8 cellular contexts compared by ENCODE assay signal in genomic region chr2:207746131-207746530, GRCh38. TPM values are rescaled to one million over a fixed set of nuclear protein-coding genes. Genes with fewer than 3 reads are reported as not detected.
DNase-seq lines count a peak whose midpoint lies in the region; ATAC-seq, FAIRE-seq and TF ChIP-seq lines count a peak whose summit lies in the region.

No MANE protein-coding gene starts in this region.

- no peak overlapping the region for H2BK5ac ChIP-seq in H9 (ENCODE audit: insufficient read length, low read length)

- peak; percentile 98 to 99 for TF ChIP-seq RAD21 in A549 (conservative IDR thresholded peaks at IDR 0.05 in 1 of 2, IDR thresholded peaks at IDR 0.05 in 1 of 2)

- H3K4me1 ChIP-seq in A549 (peaks cover 52% of the 10 kb centered on the region), H9 (ENCODE audit: insufficient read depth, low read length) (no peaks in the 10 kb centered on the region), Loucy (ENCODE audit: insufficient read depth, low read length, poor library complexity, severe bottlenecking) (peaks cover 4% of the 10 kb centered on the region), RWPE2 (ENCODE audit: insufficient read depth, poor library complexity, severe bottlenecking) (no peaks in the 10 kb centered on the region), mammary epithelial cell (ENCODE audit: insufficient read depth, low read length) (no peaks in the 10 kb centered on the region)

- H3K4me3 Mint-ChIP-seq in H9, result no peak overlapping the region

- no peak for TF ChIP-seq POLR2A in A549 (IDR thresholded peaks at IDR 0.05; ENCODE audit: low read length)

- no peak overlapping the region for H3K9ac ChIP-seq in H9 (ENCODE audit: extremely low read depth, insufficient read length, low read length)
- H3K9ac ChIP-seq in Loucy (ENCODE audit: low read depth, low read length, poor library complexity, severe bottlenecking), result no peak overlapping the region
- H3K9ac ChIP-seq in mammary epithelial cell (ENCODE audit: insufficient read depth, low read length), result no peak overlapping the region

- ATAC-seq in A549, result peak; percentile 81 to 82
- peak; percentile 84 for ATAC-seq in RWPE2 (ENCODE audit: low read depth)

- H2AK5ac ChIP-seq in H9 (ENCODE audit: insufficient read length, low read length), result no peak overlapping the region

- in situ Hi-C loops in mammary epithelial cell (cut with MboI; ENCODE audit: low sequenced_read_pairs in 2 of 2), result loop anchor here (10.0 kb wide), 3 partner anchors 229 to 319 kb away; no protein-coding TSS in a partner anchor

- H3K4me2 ChIP-seq in A549 (no peak overlapping the region), H9 (ENCODE audit: insufficient read depth, insufficient read length, low read length) (no peak overlapping the region), Loucy (ENCODE audit: low read depth, low read length, poor library complexity, severe bottlenecking) (no peak overlapping the region), mammary epithelial cell (ENCODE audit: insufficient read depth, low read depth, low read length) (no peak overlapping the region)

- H3K79me2 ChIP-seq in H9 (ENCODE audit: insufficient read depth, low read length), result no peaks in the 10 kb centered on the region
- no peaks in the 10 kb centered on the region for H3K79me2 ChIP-seq in Loucy (ENCODE audit: insufficient read depth, low read length)
- no peaks in the 10 kb centered on the region for H3K79me2 ChIP-seq in mammary epithelial cell (ENCODE audit: insufficient read depth, low read length)

- H3K4me3 ChIP-seq in A549 (no peak overlapping the region), Loucy (ENCODE audit: low read length, poor library complexity, severe bottlenecking) (no peak overlapping the region), RWPE2 (ENCODE audit: severe bottlenecking) (no peak overlapping the region), mammary epithelial cell (replicated peaks in 1 of 3; ENCODE audit: insufficient read depth in 1 of 3, low read depth in 2 of 3, low read length in 3 of 3) (no peak overlapping the region), kidney epithelial cell (ENCODE audit: low read depth, low read length) (no peak overlapping the region)

- no peak overlapping the region for H3K18ac ChIP-seq in H9 (ENCODE audit: insufficient read length, low read depth, low read length)

- H2BK12ac ChIP-seq in H9 (ENCODE audit: insufficient read length, low read depth, low read length), result no peak overlapping the region

- H3K27me3 ChIP-seq in H9 (ENCODE audit: insufficient read depth, low read length), result no peaks in the 10 kb centered on the region
- no peaks in the 10 kb centered on the region for H3K27me3 ChIP-seq in Loucy (ENCODE audit: insufficient read depth, low read length, poor library complexity, severe bottlenecking)
- H3K27me3 ChIP-seq in RWPE2 (ENCODE audit: insufficient read depth, poor library complexity, severe bottlenecking), result no peaks in the 10 kb centered on the region
- no peaks in the 10 kb centered on the region for H3K27me3 ChIP-seq in mammary epithelial cell (ENCODE audit: insufficient read depth, low read length)
- H3K27me3 ChIP-seq in kidney epithelial cell (ENCODE audit: control insufficient read depth, insufficient read depth, low read length), result no peaks in the 10 kb centered on the region

- no peak overlapping the region for H3K4ac ChIP-seq in H9 (ENCODE audit: low read depth, low read length)

- H2AFZ ChIP-seq in H9 (ENCODE audit: low read length) (no peak overlapping the region), Loucy (ENCODE audit: low read length) (no peak overlapping the region), mammary epithelial cell (ENCODE audit: low read depth, low read length) (no peak overlapping the region)

- no peak overlapping the region for H2BK20ac ChIP-seq in H9 (ENCODE audit: low read depth, low read length, poor library complexity, severe bottlenecking)

- no peak for TF ChIP-seq EP300 in A549 (IDR thresholded peaks at IDR 0.05)

- H3K14ac ChIP-seq in H9 (ENCODE audit: insufficient read depth, low read length), result no peak overlapping the region

- FAIRE-seq in A549 (lab: Jason Lieb, UNC), result no peak

- no peaks in the 10 kb centered on the region for H3K23me2 ChIP-seq in H9 (ENCODE audit: insufficient read length, low read depth, low read length, poor library complexity, severe bottlenecking)

- H3K4me1 Mint-ChIP-seq in H9, result peaks cover 10 to 16% of the 10 kb centered on the region in 2 experiments

- H3K27ac Mint-ChIP-seq in H9, result no peak overlapping the region

- no peak overlapping the region for H2BK120ac ChIP-seq in H9 (ENCODE audit: low read depth, low read length, poor library complexity, severe bottlenecking)

- no peak overlapping the region for H3K23ac ChIP-seq in H9 (ENCODE audit: insufficient read length, low read depth, low read length)

- peak; percentile 98 for TF ChIP-seq CTCF in A549 (IDR thresholded peaks at IDR 0.05)
- TF ChIP-seq CTCF in GM10248 (IDR thresholded peaks at IDR 0.05; ENCODE audit: control extremely low read depth, extremely low read depth, low read depth, missing control alignments), result peak; percentile 92
- TF ChIP-seq CTCF in H9 (conservative IDR thresholded peaks at IDR 0.05), result peak; percentile 96
- TF ChIP-seq CTCF in Loucy (conservative IDR thresholded peaks at IDR 0.05; ENCODE audit: low read length), result peak; percentile 100
- peak; percentile 90 for TF ChIP-seq CTCF in RWPE2 (IDR thresholded peaks at IDR 0.05; ENCODE audit: poor library complexity, severe bottlenecking)
- peak; percentile 86 to 93 for TF ChIP-seq CTCF in mammary epithelial cell (conservative IDR thresholded peaks at IDR 0.05 in 1 of 2, IDR thresholded peaks at IDR 0.05 in 1 of 2; ENCODE audit: extremely low read depth in 1 of 2, insufficient read depth in 1 of 2, low read depth in 1 of 2, low read length in 2 of 2)
- TF ChIP-seq CTCF in kidney epithelial cell (IDR thresholded peaks at IDR 0.05; ENCODE audit: insufficient read depth, low read length, poor library complexity, severe bottlenecking), result peak; percentile 86

- dilution Hi-C loops in mammary epithelial cell (cut with HindIII; ENCODE audit: low sequenced_read_pairs), result no loop called here

- intact Hi-C loops in mammary epithelial cell (cut with micrococcal nuclease), result loop anchor here (1.0 kb wide), 4 partner anchors 227 to 326 kb away; no protein-coding TSS in a partner anchor

- H3F3A ChIP-seq in Loucy (ENCODE audit: low read depth), result no peaks in the 10 kb centered on the region

- no peaks in the 10 kb centered on the region for H3K27me3 Mint-ChIP-seq in H9 (ENCODE audit: low read depth)

- H3K9me3 Mint-ChIP-seq in H9, result no peaks in the 10 kb centered on the region

- H3K36me3 ChIP-seq in Loucy (ENCODE audit: insufficient read depth, low read length) (peaks cover 10% of the 10 kb centered on the region; the same call in 1 of the 2 replicates), RWPE2 (ENCODE audit: low read depth) (peaks cover 48% of the 10 kb centered on the region), mammary epithelial cell (ENCODE audit: insufficient read depth, low read length) (peaks cover 14% of the 10 kb centered on the region), kidney epithelial cell (ENCODE audit: control insufficient read depth, insufficient read depth, low read length) (peaks cover 3% of the 10 kb centered on the region)

- CTCF ChIA-PET in A549 (lab: Yijun Ruan, JAX), result interaction anchor here (0.6 to 11.4 kb wide), 69 partner anchors 8 to 1046 kb away, joined by 3 to 202 read pairs (median 5); partner anchors contain the start of genes CCNYL1, FZD5, IDH1 and METTL21A
- CTCF ChIA-PET in GM10248 (lab: Yijun Ruan, JAX), result interaction anchor here (0.7 to 8.2 kb wide), 40 partner anchors 9 to 946 kb away, joined by 3 to 153 read pairs (median 4); partner anchors contain the start of genes FZD5 and PLEKHM3
- CTCF ChIA-PET in mammary epithelial cell (lab: Charles Lee; ENCODE audit: low non-redundant PET), result interaction anchor here (0.6 to 0.7 kb wide), 6 partner anchors 102 to 508 kb away, joined by 3 to 4 read pairs (median 4); no protein-coding TSS in a partner anchor

- DNase-seq in A549 (ENCODE audit: low read depth in 1 of 2, low spot score in 1 of 2), result peak; percentile 41 to 81
- peak; percentile 65 for DNase-seq in GM10248 (ENCODE audit: extremely low spot score)
- peak; percentile 49 for DNase-seq in H9
- no peak for DNase-seq in RWPE2 (ENCODE audit: low spot score)
- peak; percentile 37 for DNase-seq in mammary epithelial cell
- DNase-seq in kidney epithelial cell (ENCODE audit: low read depth), result no peak
- peak; percentile 37 for DNase-seq in stimulated activated CD4-positive, alpha-beta T cell treated with anti-CD3 and anti-CD28 coated beads, Interleukin-4, amount 100 ng/mL, for 24 hours

- H3K36me3 Mint-ChIP-seq in H9 (ENCODE audit: insufficient read depth in 1 of 3, low read depth in 3 of 3), result peaks cover 9 to 22% (median 21%) of the 10 kb centered on the region in 3 experiments; a peak in 6 of 7 replicates

- POLR2A ChIA-PET in A549 (lab: Yijun Ruan, JAX), result interaction anchor here (1.0 to 1.4 kb wide), 3 partner anchors 120 to 326 kb away, joined by 3 to 4 read pairs (median 3); partner anchors contain the start of gene METTL21A
- POLR2A ChIA-PET in GM10248 (lab: Yijun Ruan, JAX), result no interaction called here

- H4K20me1 ChIP-seq in H9 (ENCODE audit: control insufficient read depth, insufficient read depth, insufficient read length), result no peaks in the 10 kb centered on the region
- no peaks in the 10 kb centered on the region for H4K20me1 ChIP-seq in Loucy (ENCODE audit: insufficient read depth, low read length, poor library complexity, severe bottlenecking)
- H4K20me1 ChIP-seq in mammary epithelial cell (ENCODE audit: insufficient read depth, low read length), result no peaks in the 10 kb centered on the region

- H3K9me3 ChIP-seq in A549 (no peaks in the 10 kb centered on the region), H9 (ENCODE audit: control insufficient read depth, low read depth, low read length) (no peaks in the 10 kb centered on the region), Loucy (ENCODE audit: insufficient read depth, low read depth, low read length) (no peaks in the 10 kb centered on the region), RWPE2 (ENCODE audit: severe bottlenecking) (no peaks in the 10 kb centered on the region), mammary epithelial cell (replicated peaks; ENCODE audit: insufficient read depth, low read length) (no peaks in the 10 kb centered on the region)

- H4K91ac ChIP-seq in H9 (ENCODE audit: insufficient read length, low read depth, low read length), result no peak overlapping the region

- no peak overlapping the region for H2BK15ac ChIP-seq in H9 (ENCODE audit: low read depth, low read length)

- no peaks in the 10 kb centered on the region for H3K9me2 ChIP-seq in Loucy (replicated peaks; ENCODE audit: low read depth, low read length)

- 17% methylated on average over 1 of the region's 1 CpG for WGBS in A549 (ENCODE audit: missing lambda C conversion rate)
- WGBS in H9 (ENCODE audit: extremely low coverage, insufficient read length, low lambda C conversion rate), result no CpG with 5 or more reads among the region's 1 CpG
- WGBS in mammary epithelial cell (ENCODE audit: low coverage, missing lambda C conversion rate), result 92% methylated on average over 1 of the region's 1 CpG

- H3K27ac ChIP-seq in A549, result peak overlapping the region; percentile 1 to 74; a peak in 3 of 6 replicates
- H3K27ac ChIP-seq in H9 (ENCODE audit: insufficient read length, low read depth, low read length), result no peak overlapping the region
- H3K27ac ChIP-seq in RWPE2 (ENCODE audit: poor library complexity, severe bottlenecking), result no peak overlapping the region
- no peak overlapping the region for H3K27ac ChIP-seq in mammary epithelial cell (ENCODE audit: insufficient read depth, low read depth, low read length)

- BruUV-seq in mammary epithelial cell (replicated peaks; lab: Mats Ljungman, UMichigan), result no TSS peak

- no peaks in the 10 kb centered on the region for H3K79me1 ChIP-seq in H9 (ENCODE audit: insufficient read depth, low read depth, low read length, poor library complexity, severe bottlenecking)

- no peak overlapping the region for H4K5ac ChIP-seq in H9 (ENCODE audit: insufficient read length, low read depth, low read length)

- no peak overlapping the region for H3T11ph ChIP-seq in H9 (ENCODE audit: low read length)

- H3K56ac ChIP-seq in H9 (ENCODE audit: insufficient read length, low read depth, low read length), result no peak overlapping the region

- no peak overlapping the region for H4K8ac ChIP-seq in H9 (replicated peaks; ENCODE audit: insufficient read length, low read depth, low read length)

RNA-seq across cellular contexts. Expression of gene FZD5, which starts 23.6 kb away (rescaled TPM):
- polyA plus RNA-seq in A549 (2011; rRNA removed) (6.7 and 7.5 TPM in 2 replicates), A549 (2017; fragmentation: RNase III; extraction: RNeasy Plus Mini Kit Qiagen cat#74134 plus additional on column Dnase treatment) (3.9 to 4.9 TPM (median 4.9 TPM) in 3 replicates), mammary epithelial cell (1.9 TPM)
- 2.5 and 4.2 TPM in 2 replicates for polyA plus RNA-seq in A549 (2012; cell fraction: cytosol; rRNA removed)
- 3.3 and 4.4 TPM in 2 replicates for polyA plus RNA-seq in A549 (2012; cell fraction: nucleus; rRNA removed)
- polyA minus RNA-seq in A549 (2011; rRNA and poly(A)+ RNA removed), result 8.3 and 8.9 TPM in 2 replicates
- total RNA-seq in H9 (2021) (120 and 122 TPM in 2 replicates), mammary epithelial cell (1 to 10 TPM; 4.4 to 8.7 TPM), kidney epithelial cell (7.4 and 9.1 TPM in 2 replicates)
- polyA minus RNA-seq in mammary epithelial cell, result 4.5 TPM

RNA-seq across cellular contexts. Expression of gene CCNYL1, which starts 34.7 kb away (rescaled TPM):
- polyA plus RNA-seq in A549 (2011; rRNA removed) (31.6 and 38.7 TPM in 2 replicates), A549 (2017; fragmentation: RNase III; extraction: RNeasy Plus Mini Kit Qiagen cat#74134 plus additional on column Dnase treatment) (16.9 to 20.8 TPM (median 17.7 TPM) in 3 replicates), mammary epithelial cell (16.3 TPM)
- 13.0 and 14.8 TPM in 2 replicates for polyA plus RNA-seq in A549 (2012; cell fraction: cytosol; rRNA removed)
- 9.4 and 12.8 TPM in 2 replicates for polyA plus RNA-seq in A549 (2012; cell fraction: nucleus; rRNA removed)
- 9.6 and 11.0 TPM in 2 replicates for polyA minus RNA-seq in A549 (2011; rRNA and poly(A)+ RNA removed)
- total RNA-seq in H9 (2021) (27.0 and 28.1 TPM in 2 replicates), mammary epithelial cell (10 to 100 TPM; 11.2 to 30.0 TPM), kidney epithelial cell (16.6 and 16.8 TPM in 2 replicates)
- 28.4 TPM for polyA minus RNA-seq in mammary epithelial cell

Comparison
In these comparisons a context has a peak if more than half of its experiments do, and no peak if none do; other contexts are left out.
1. DNase-seq: peak in A549 (2 of 2), GM10248 (single experiment), H9 (single experiment), mammary epithelial cell (single experiment) and stimulated activated CD4-positive, alpha-beta T cell treated with anti-CD3 and anti-CD28 coated beads, Interleukin-4, amount 100 ng/mL, for 24 hours (single experiment); none in RWPE2 (single experiment) and kidney epithelial cell (single experiment).
2. H3K27ac ChIP-seq: peak in A549 (2 of 2); none in H9 (single experiment), RWPE2 (single experiment) and mammary epithelial cell (single experiment).
3. RNA of gene FZD5, which starts 23.6 kb away (total RNA-seq): 120 to 122 TPM in H9; 4.4 to 8.7 TPM in mammary epithelial cell and 7.4 to 9.1 TPM in kidney epithelial cell; every median in the first group is over 10 times any median in the second.
4. Peak in every context shown above with its lines, with median percentiles within 50 percentile points of each other: CTCF ChIP-seq.